ENCODE assay signal across 1 cellular context in the genomic region with DNA sequence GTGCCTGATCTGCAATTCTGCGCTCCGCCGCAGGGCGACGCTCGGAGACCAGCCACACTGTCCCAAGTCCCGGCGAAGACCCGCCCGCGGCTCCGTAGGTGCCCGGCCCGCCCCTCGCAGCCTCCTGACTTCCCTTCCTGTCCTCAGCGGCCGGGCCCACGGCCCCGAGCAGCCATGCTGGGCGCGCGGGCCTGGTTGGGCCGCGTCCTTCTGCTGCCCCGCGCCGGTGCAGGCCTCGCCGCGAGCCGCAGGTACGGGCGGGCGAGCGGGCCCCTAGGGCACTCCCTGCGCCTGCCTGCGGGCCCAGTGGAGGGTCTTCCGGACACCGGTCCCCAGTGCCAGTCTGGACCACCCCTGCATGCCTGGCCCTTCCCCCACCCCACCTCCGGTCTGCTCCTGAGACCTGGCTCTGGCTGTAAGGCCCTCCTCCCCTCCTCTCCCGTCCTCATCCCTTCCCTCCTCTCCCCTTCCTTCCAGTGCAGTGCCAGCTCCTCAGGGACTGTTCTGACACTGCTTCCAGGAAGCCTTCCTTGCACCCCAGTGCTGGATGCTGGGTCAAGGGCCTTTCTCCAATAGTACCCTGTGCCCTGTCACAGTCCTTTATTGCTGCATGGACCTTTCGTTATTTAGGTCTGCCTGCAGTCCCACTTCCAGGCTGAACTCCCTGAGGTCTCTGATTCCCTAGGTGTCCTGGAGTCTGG.
TF ChIP-seq lines count a peak whose summit lies in the region.

A gene (plus strand): TSS at position 140 of the 701 bp plus-strand sequence. CDS start 35 bp downstream, at position 175.

TF ChIP-seq in K562, 482 proteins besides CTCF, POLR2A, EP300 and RAD21 (continued from another document and continues in another):
- TF ChIP-seq, protein P1, sequence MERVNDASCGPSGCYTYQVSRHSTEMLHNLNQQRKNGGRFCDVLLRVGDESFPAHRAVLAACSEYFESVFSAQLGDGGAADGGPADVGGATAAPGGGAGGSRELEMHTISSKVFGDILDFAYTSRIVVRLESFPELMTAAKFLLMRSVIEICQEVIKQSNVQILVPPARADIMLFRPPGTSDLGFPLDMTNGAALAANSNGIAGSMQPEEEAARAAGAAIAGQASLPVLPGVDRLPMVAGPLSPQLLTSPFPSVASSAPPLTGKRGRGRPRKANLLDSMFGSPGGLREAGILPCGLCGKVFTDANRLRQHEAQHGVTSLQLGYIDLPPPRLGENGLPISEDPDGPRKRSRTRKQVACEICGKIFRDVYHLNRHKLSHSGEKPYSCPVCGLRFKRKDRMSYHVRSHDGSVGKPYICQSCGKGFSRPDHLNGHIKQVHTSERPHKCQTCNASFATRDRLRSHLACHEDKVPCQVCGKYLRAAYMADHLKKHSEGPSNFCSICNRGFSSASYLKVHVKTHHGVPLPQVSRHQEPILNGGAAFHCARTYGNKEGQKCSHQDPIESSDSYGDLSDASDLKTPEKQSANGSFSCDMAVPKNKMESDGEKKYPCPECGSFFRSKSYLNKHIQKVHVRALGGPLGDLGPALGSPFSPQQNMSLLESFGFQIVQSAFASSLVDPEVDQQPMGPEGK (CRISPR knock-in tag; IDR thresholded peaks at IDR 0.05; ENCODE audit: borderline replicate concordance), result no peak
- TF ChIP-seq ZNF184 (CRISPR knock-in tag; IDR thresholded peaks at IDR 0.05), result no peak
- no peak for TF ChIP-seq HOXB6 (CRISPR knock-in tag; IDR thresholded peaks at IDR 0.05; ENCODE audit: borderline replicate concordance)
- TF ChIP-seq, protein P2, sequence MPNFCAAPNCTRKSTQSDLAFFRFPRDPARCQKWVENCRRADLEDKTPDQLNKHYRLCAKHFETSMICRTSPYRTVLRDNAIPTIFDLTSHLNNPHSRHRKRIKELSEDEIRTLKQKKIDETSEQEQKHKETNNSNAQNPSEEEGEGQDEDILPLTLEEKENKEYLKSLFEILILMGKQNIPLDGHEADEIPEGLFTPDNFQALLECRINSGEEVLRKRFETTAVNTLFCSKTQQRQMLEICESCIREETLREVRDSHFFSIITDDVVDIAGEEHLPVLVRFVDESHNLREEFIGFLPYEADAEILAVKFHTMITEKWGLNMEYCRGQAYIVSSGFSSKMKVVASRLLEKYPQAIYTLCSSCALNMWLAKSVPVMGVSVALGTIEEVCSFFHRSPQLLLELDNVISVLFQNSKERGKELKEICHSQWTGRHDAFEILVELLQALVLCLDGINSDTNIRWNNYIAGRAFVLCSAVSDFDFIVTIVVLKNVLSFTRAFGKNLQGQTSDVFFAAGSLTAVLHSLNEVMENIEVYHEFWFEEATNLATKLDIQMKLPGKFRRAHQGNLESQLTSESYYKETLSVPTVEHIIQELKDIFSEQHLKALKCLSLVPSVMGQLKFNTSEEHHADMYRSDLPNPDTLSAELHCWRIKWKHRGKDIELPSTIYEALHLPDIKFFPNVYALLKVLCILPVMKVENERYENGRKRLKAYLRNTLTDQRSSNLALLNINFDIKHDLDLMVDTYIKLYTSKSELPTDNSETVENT (CRISPR knock-in tag; IDR thresholded peaks at IDR 0.05), result 0 out of 2 replicates have a peak, but pooled peaks have one; percentile 33
- TF ChIP-seq CBX8 (IDR thresholded peaks at IDR 0.05; ENCODE audit: borderline replicate concordance, extremely low read depth, low read depth, low read length, poor library complexity, severe bottlenecking), result no peak
- TF ChIP-seq ZNF121 (CRISPR knock-in tag; conservative IDR thresholded peaks at IDR 0.05), result no peak
- TF ChIP-seq, protein P3, sequence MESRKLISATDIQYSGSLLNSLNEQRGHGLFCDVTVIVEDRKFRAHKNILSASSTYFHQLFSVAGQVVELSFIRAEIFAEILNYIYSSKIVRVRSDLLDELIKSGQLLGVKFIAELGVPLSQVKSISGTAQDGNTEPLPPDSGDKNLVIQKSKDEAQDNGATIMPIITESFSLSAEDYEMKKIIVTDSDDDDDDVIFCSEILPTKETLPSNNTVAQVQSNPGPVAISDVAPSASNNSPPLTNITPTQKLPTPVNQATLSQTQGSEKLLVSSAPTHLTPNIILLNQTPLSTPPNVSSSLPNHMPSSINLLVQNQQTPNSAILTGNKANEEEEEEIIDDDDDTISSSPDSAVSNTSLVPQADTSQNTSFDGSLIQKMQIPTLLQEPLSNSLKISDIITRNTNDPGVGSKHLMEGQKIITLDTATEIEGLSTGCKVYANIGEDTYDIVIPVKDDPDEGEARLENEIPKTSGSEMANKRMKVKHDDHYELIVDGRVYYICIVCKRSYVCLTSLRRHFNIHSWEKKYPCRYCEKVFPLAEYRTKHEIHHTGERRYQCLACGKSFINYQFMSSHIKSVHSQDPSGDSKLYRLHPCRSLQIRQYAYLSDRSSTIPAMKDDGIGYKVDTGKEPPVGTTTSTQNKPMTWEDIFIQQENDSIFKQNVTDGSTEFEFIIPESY (CRISPR knock-in tag; IDR thresholded peaks at IDR 0.05), result peak; percentile 74; the same call in 1 of the 2 replicates
- TF ChIP-seq, protein P4, sequence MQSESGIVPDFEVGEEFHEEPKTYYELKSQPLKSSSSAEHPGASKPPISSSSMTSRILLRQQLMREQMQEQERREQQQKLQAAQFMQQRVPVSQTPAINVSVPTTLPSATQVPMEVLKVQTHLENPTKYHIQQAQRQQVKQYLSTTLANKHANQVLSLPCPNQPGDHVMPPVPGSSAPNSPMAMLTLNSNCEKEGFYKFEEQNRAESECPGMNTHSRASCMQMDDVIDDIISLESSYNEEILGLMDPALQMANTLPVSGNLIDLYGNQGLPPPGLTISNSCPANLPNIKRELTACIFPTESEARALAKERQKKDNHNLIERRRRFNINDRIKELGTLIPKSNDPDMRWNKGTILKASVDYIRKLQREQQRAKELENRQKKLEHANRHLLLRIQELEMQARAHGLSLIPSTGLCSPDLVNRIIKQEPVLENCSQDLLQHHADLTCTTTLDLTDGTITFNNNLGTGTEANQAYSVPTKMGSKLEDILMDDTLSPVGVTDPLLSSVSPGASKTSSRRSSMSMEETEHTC (IDR thresholded peaks at IDR 0.05), result no peak; the same call in 1 of the 2 replicates
- TF ChIP-seq, protein P5, sequence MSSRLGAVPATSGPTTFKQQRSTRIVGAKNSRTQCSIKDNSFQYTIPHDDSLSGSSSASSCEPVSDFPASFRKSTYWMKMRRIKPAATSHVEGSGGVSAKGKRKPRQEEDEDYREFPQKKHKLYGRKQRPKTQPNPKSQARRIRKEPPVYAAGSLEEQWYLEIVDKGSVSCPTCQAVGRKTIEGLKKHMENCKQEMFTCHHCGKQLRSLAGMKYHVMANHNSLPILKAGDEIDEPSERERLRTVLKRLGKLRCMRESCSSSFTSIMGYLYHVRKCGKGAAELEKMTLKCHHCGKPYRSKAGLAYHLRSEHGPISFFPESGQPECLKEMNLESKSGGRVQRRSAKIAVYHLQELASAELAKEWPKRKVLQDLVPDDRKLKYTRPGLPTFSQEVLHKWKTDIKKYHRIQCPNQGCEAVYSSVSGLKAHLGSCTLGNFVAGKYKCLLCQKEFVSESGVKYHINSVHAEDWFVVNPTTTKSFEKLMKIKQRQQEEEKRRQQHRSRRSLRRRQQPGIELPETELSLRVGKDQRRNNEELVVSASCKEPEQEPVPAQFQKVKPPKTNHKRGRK (tag; IDR thresholded peaks at IDR 0.05), result no peak
- TF ChIP-seq MYC (IDR thresholded peaks at IDR 0.05; ENCODE audit: low read depth, low read length), result peak; percentile 41
- no peak for TF ChIP-seq MYC (CRISPR knock-in tag; IDR thresholded peaks at IDR 0.05; ENCODE audit: borderline replicate concordance, low read depth)
- no peak for TF ChIP-seq TBL1XR1 (IDR thresholded peaks at IDR 0.05; ENCODE audit: low read length in 2 of 2)
- TF ChIP-seq ZNF263 (CRISPR knock-in tag; IDR thresholded peaks at IDR 0.05; ENCODE audit: borderline replicate concordance), result peak; percentile 78; the same call in 1 of the 2 replicates
- peak; percentile 41 for TF ChIP-seq RBBP5 (IDR thresholded peaks at IDR 0.05; ENCODE audit: borderline replicate concordance, insufficient read depth, low read length, poor library complexity, severe bottlenecking)
- no peak for TF ChIP-seq FOXJ3 (CRISPR knock-in tag; IDR thresholded peaks at IDR 0.05)
- peak in 1 of 2 experiments; percentile 62; a peak in 1 of 4 replicates for TF ChIP-seq TEAD1 (CRISPR knock-in tag; IDR thresholded peaks at IDR 0.05)
- no peak for TF ChIP-seq SAFB (IDR thresholded peaks at IDR 0.05; ENCODE audit: borderline replicate concordance, low read depth, low read length)
- TF ChIP-seq, protein P6, sequence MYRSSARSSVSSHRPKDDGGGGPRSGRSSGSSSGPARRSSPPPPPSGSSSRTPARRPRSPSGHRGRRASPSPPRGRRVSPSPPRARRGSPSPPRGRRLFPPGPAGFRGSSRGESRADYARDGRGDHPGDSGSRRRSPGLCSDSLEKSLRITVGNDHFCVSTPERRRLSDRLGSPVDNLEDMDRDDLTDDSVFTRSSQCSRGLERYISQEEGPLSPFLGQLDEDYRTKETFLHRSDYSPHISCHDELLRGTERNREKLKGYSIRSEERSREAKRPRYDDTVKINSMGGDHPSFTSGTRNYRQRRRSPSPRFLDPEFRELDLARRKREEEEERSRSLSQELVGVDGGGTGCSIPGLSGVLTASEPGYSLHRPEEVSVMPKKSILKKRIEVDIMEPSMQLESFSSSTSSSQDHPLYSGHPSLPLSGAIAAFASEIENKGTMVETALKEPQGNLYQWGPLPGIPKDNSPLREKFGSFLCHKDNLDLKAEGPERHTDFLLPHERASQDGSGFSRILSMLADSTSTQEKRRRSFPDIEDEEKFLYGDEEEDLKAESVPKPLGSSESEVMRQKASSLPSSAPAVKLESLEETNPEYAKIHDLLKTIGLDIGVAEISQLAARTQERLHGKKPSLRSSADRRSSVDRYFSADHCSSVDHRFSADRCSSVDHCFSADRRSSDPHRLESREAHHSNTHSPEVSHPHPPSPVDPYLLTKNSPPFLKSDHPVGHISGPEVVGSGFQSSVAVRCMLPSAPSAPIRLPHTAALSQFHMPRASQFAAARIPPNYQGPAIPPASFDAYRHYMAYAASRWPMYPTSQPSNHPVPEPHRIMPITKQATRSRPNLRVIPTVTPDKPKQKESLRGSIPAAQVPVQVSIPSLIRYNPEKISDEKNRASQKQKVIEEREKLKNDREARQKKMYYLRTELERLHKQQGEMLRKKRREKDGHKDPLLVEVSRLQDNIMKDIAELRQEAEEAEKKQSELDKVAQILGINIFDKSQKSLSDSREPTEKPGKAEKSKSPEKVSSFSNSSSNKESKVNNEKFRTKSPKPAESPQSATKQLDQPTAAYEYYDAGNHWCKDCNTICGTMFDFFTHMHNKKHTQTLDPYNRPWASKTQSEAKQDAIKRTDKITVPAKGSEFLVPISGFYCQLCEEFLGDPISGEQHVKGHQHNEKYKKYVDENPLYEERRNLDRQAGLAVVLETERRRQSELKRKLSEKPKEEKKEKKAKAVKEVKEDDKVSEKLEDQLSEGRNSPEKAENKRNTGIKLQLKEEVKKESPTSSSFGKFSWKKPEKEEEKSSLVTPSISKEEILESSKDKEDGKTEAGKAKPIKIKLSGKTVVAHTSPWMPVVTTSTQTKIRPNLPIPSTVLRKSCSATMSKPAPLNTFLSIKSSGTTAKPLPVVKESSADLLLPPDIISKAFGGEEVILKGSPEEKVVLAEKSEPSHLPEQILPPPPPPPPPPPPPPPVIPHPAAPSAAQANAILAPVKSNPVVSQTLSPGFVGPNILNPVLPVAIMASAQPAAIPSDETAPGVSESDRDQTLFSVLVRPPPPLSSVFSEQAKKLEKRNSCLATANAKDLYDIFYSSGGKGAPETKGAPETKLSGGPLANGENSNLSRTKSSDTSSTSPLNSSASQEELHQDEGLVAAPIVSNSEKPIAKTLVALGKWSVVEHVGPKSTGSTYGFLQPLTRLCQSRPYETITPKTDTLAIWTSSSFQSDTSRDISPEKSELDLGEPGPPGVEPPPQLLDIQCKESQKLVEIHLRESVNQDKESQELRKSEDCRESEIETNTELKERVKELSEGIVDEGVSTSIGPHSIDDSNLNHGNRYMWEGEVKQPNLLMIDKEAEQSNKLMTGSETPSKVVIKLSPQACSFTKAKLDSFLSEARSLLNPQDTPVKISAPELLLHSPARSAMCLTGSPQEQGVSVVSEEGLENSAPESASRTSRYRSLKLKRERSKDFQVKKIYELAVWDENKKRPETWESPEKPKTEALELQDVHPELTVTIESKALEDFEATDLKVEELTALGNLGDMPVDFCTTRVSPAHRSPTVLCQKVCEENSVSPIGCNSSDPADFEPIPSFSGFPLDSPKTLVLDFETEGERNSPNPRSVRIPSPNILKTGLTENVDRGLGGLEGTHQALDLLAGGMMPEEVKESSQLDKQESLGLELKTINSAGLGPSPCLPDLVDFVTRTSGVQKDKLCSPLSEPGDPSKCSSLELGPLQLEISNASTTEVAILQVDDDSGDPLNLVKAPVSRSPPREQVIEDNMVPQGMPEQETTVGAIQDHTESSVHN (IDR thresholded peaks at IDR 0.05; ENCODE audit: borderline replicate concordance in 1 of 2, low read depth in 1 of 2), result no peak
- TF ChIP-seq ZNF165 (CRISPR knock-in tag; IDR thresholded peaks at IDR 0.05; ENCODE audit: borderline replicate concordance), result no peak
- peak; percentile 48; the same call in 1 of the 2 replicates for TF ChIP-seq CREM (IDR thresholded peaks at IDR 0.05; ENCODE audit: low read depth)
- peak; percentile 86 for TF ChIP-seq RB1 (IDR thresholded peaks at IDR 0.05; ENCODE audit: low read depth)
- peak in 2 of 3 experiments; percentile 70 to 80 for TF ChIP-seq YY1 (IDR thresholded peaks at IDR 0.05; ENCODE audit: borderline replicate concordance in 1 of 3, control insufficient read depth in 1 of 3, extremely low read depth in 1 of 3, insufficient read depth in 3 of 3, insufficient read length in 1 of 3, insufficient replicate concordance in 2 of 3, low read depth in 1 of 3, low read length in 2 of 3)
- TF ChIP-seq SUPT5H (IDR thresholded peaks at IDR 0.05), result no peak
- peak; percentile 77; the same call in 1 of the 2 replicates for TF ChIP-seq PHF8 (IDR thresholded peaks at IDR 0.05; ENCODE audit: borderline replicate concordance, low read length)
- no peak for TF ChIP-seq CBX1 (IDR thresholded peaks at IDR 0.05; ENCODE audit: low read depth)
- TF ChIP-seq, protein P7, sequence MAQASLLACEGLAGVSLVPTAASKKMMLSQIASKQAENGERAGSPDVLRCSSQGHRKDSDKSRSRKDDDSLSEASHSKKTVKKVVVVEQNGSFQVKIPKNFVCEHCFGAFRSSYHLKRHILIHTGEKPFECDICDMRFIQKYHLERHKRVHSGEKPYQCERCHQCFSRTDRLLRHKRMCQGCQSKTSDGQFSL (CRISPR knock-in tag; IDR thresholded peaks at IDR 0.05), result no peak
- TF ChIP-seq, protein P7 (tag; IDR thresholded peaks at IDR 0.05), result no peak
- no peak for TF ChIP-seq ZNF780A (CRISPR knock-in tag; IDR thresholded peaks at IDR 0.05)
- TF ChIP-seq SREBF1 (IDR thresholded peaks at IDR 0.05; ENCODE audit: borderline replicate concordance, low read depth, low read length), result no peak
- no peak for TF ChIP-seq RBM14 (IDR thresholded peaks at IDR 0.05; ENCODE audit: borderline replicate concordance, insufficient read depth, low read depth, low read length)
- TF ChIP-seq, protein P8, sequence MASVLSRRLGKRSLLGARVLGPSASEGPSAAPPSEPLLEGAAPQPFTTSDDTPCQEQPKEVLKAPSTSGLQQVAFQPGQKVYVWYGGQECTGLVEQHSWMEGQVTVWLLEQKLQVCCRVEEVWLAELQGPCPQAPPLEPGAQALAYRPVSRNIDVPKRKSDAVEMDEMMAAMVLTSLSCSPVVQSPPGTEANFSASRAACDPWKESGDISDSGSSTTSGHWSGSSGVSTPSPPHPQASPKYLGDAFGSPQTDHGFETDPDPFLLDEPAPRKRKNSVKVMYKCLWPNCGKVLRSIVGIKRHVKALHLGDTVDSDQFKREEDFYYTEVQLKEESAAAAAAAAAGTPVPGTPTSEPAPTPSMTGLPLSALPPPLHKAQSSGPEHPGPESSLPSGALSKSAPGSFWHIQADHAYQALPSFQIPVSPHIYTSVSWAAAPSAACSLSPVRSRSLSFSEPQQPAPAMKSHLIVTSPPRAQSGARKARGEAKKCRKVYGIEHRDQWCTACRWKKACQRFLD (CRISPR knock-in tag; IDR thresholded peaks at IDR 0.05), result no peak
